In the genomic region with DNA sequence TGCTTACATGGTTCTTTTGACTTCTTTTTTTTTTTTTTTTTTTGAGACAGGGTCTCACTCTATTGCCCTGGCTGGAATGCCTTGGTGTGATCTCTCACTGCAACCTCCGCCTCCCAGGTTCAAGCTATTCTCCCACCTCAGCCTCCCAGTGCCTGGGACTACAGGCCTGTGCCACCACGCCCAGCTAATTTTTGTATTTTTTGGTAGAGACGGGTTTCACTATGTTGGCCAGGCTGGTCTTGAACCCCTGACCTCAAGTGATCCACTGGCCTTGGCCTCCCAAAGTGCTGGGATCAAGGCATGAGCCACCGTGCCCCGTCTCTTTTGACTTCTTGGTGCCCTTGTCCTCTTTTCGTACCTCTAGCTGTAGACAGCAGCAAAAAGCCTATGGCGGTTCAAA, we compare ENCODE assay signal across 7 cellular contexts. TPM values are rescaled to one million over a fixed set of nuclear protein-coding genes. Genes with fewer than 3 reads are reported as not detected.
"Had no signal": no experiment of that assay in that cellular context is flagged by ENCODE, and none has a peak within 500 bp of the region (broad histone marks: within the 10 kb centered on the region; RNA-seq: fewer than 3 reads in every experiment).

No MANE protein-coding gene starts in this region.

RNA-seq across cellular contexts. Expression of a gene that starts 4.8 kb away (rescaled TPM):
- total RNA-seq: dermis blood vessel endothelial cell, fibroblast of lung, frontal cortex, left ventricle myocardium inferior, mononuclear cell, myocyte had no signal
- polyA plus RNA-seq: fibroblast of lung, immature natural killer cell had no signal
